33 cellular contexts compared by ENCODE assay signal in the genomic region with DNA sequence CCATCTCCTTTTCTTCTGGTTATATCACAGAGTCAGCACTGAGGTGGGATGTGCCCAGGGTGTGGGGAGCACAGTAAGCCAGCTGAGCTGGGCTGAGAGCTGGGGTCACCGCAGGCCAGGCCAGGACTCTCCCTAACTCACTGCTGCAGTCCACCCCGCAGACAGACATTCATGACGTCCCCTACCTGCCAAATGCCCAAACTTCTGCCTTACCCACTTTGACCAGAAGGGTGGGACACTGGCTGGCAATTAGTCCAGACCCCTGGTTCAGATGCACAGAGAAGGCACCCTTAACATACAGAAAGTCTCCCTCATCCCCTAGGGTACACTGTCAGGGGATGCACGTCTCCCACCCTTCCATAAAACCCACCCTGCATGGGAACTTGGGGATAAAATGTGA. TPM values are rescaled to one million over a fixed set of nuclear protein-coding genes. Genes with fewer than 3 reads are reported as not detected.
DNase-seq lines count a peak whose midpoint lies in the region; ATAC-seq, FAIRE-seq and TF ChIP-seq lines count a peak whose summit lies in the region.
"Had no signal": no experiment of that assay in that cellular context is flagged by ENCODE, and none has a peak within 500 bp of the region (broad histone marks: within the 10 kb centered on the region; RNA-seq: fewer than 3 reads in every experiment).

No MANE protein-coding gene starts in this region.

- intact Hi-C loops in K562 (cut with micrococcal nuclease): no loop called here

- TF ChIP-seq POLR2A in K562 (conservative IDR thresholded peaks at IDR 0.05): no peak

- H3K79me2 ChIP-seq in K562 (ENCODE audit: control insufficient read depth, insufficient read depth, low read length): no peaks in the 10 kb centered on the region

- H3K9me3 ChIP-seq in BE2C (no peaks in the 10 kb centered on the region), K562 (replicated peaks; ENCODE audit: control insufficient read depth, insufficient read depth, low read depth, low read length) (no peaks in the 10 kb centered on the region)
- H3K9me3 ChIP-seq: adrenal gland, HAP-1, heart right ventricle, transverse colon had no signal

- no TSS peak for BruUV-seq in K562 (replicated peaks; lab: Mats Ljungman, UMichigan)

- 0 out of 2 replicates have a peak, but pooled peaks have one; percentile 21 for TF ChIP-seq CTCF in BE2C (IDR thresholded peaks at IDR 0.05; ENCODE audit: low read depth, low read length)
- peak; percentile 11 to 29 (median 19); a peak in 1 of 6 replicates for TF ChIP-seq CTCF in K562 (IDR thresholded peaks at IDR 0.05 in 2 of 3, conservative IDR thresholded peaks at IDR 0.05 in 1 of 3; ENCODE audit: insufficient read depth in 2 of 3, low read depth in 1 of 3, low read length in 3 of 3)

- ATAC-seq in K562 (no peak), HG03175 (IDR thresholded peaks at IDR 0.05; ENCODE audit: unreplicated experiment) (no peak), GM18909 (IDR thresholded peaks at IDR 0.05; ENCODE audit: poor library complexity, unreplicated experiment) (no peak), HG03095 (IDR thresholded peaks at IDR 0.05; ENCODE audit: unreplicated experiment) (no peak), GM18870 (IDR thresholded peaks at IDR 0.05; ENCODE audit: unreplicated experiment) (no peak)
- ATAC-seq: heart right ventricle, left colon, sciatic nerve had no signal

- in situ Hi-C loops in K562 (cut with MboI): no loop called here

- H3K4me3 ChIP-seq in BE2C (ENCODE audit: low read depth, low read length) (no peak overlapping the region), H7 (ENCODE audit: insufficient read depth, low read depth, low read length) (no peak overlapping the region), K562 (no peak overlapping the region)
- H3K4me3 ChIP-seq: adrenal gland, HAP-1, heart right ventricle, transverse colon had no signal

- no peaks in the 10 kb centered on the region for H3K9me1 ChIP-seq in K562 (ENCODE audit: control insufficient read depth, insufficient read depth, low read length)

- no peak overlapping the region for H3K9ac ChIP-seq in K562 (ENCODE audit: insufficient read depth in 1 of 2, low read depth in 2 of 2, low read length in 2 of 2)

- H3K27ac ChIP-seq in K562 (ENCODE audit: extremely low read depth, low read depth, low read length): no peak overlapping the region
- H3K27ac ChIP-seq: adrenal gland, heart right ventricle, transverse colon had no signal

- no peaks in the 10 kb centered on the region for H3K36me3 ChIP-seq in BE2C
- no peaks in the 10 kb centered on the region for H3K36me3 ChIP-seq in H7 (replicated peaks; ENCODE audit: control insufficient read depth, insufficient read depth, low read length)
- H3K36me3 ChIP-seq in K562 (ENCODE audit: control insufficient read depth, insufficient read depth, low read length): no peaks in the 10 kb centered on the region
- H3K36me3 ChIP-seq: adrenal gland, HAP-1, heart right ventricle, transverse colon had no signal

- CTCF ChIA-PET in K562 (lab: Yijun Ruan, JAX; ENCODE audit: low intra/inter-chr PET ratio): no interaction called here

- no peak overlapping the region for H3K4me2 ChIP-seq in K562 (ENCODE audit: insufficient read depth, low read length)

- TF ChIP-seq RAD21 in K562 (CRISPR knock-in tag; conservative IDR thresholded peaks at IDR 0.05 in 1 of 2, IDR thresholded peaks at IDR 0.05 in 1 of 2): no peak

- DNase-seq in BE2C (no peak), H7 (peak; percentile 70), K562 (ENCODE audit: extremely low read depth in 1 of 4, low spot score in 3 of 4) (no peak), iPS-NIHi7 (ENCODE audit: extremely low spot score) (peak; percentile 33)
- DNase-seq: ACHN; activated B cell treated with CpG ODN at 0.5 μM for 24 hours; activated CD4-positive, alpha-beta T cell treated with anti-CD3 and anti-CD28 coated beads, Interleukin-2, amount 50 U/mL, for 4 hours; activated naive CD4-positive, alpha-beta T cell treated with Interleukin-2 at 50 U/mL for 16 hours; DMS79; effector CD8-positive, alpha-beta T cell; GDM1; heart right ventricle; Kasumi-1; left colon; mammary epithelial cell; MV-4-11; NCI-H1694; NCI-H2171; NCI-H510A; SHP77 treated with DMSO at 0.1 percent for 48 hours; stimulated activated CD4-positive, alpha-beta T cell treated with anti-CD3 and anti-CD28 coated beads, Interleukin-12 subunit alpha, Interleukin-12 subunit beta, amount 100 ng/mL, for 4 hours; stimulated activated CD4-positive, alpha-beta T cell treated with anti-CD3 and anti-CD28 coated beads, Interleukin-4, amount 100 ng/mL, for 1 hour; SW 1271; T1000; transverse colon had no signal

- H4K20me1 ChIP-seq in K562 (replicated peaks; ENCODE audit: control insufficient read depth, insufficient read depth, low read length): peaks cover 6% of the 10 kb centered on the region; the same call in 1 of the 2 replicates

- TF ChIP-seq EP300 in K562 (IDR thresholded peaks at IDR 0.05; ENCODE audit: low read length): no peak

- 0% methylated on average over 4 of the region's 4 CpGs for WGBS in K562 (ENCODE audit: insufficient coverage, low coverage, missing lambda C conversion rate)

- H3K27me3 ChIP-seq in BE2C: peaks cover 76% of the 10 kb centered on the region
- peaks cover 72% of the 10 kb centered on the region for H3K27me3 ChIP-seq in H7 (ENCODE audit: control insufficient read depth, insufficient read depth, low read length)
- peaks cover 70 to 71% of the 10 kb centered on the region in 2 experiments for H3K27me3 ChIP-seq in K562 (ENCODE audit: control insufficient read depth in 2 of 2, insufficient read depth in 2 of 2, low read length in 2 of 2)

- POLR2A ChIA-PET in K562 (lab: Yijun Ruan, JAX): no interaction called here

- FAIRE-seq in K562 (lab: Jason Lieb, UNC): no peak

- peaks cover 2% of the 10 kb centered on the region; the same call in 1 of the 2 replicates for H3K4me1 ChIP-seq in BE2C
- H3K4me1 ChIP-seq in K562 (replicated peaks in 1 of 2; ENCODE audit: control insufficient read depth in 2 of 2, insufficient read depth in 2 of 2, low read length in 2 of 2): peaks cover 0 to 30% of the 10 kb centered on the region in 2 experiments; a peak in 2 of 5 replicates
- H3K4me1 ChIP-seq: HAP-1 had no signal

- H2AFZ ChIP-seq in K562 (ENCODE audit: low read depth, low read length): no peak overlapping the region

TF ChIP-seq in K562, 482 proteins besides CTCF, POLR2A, EP300 and RAD21:
- TF ChIP-seq, protein P1, sequence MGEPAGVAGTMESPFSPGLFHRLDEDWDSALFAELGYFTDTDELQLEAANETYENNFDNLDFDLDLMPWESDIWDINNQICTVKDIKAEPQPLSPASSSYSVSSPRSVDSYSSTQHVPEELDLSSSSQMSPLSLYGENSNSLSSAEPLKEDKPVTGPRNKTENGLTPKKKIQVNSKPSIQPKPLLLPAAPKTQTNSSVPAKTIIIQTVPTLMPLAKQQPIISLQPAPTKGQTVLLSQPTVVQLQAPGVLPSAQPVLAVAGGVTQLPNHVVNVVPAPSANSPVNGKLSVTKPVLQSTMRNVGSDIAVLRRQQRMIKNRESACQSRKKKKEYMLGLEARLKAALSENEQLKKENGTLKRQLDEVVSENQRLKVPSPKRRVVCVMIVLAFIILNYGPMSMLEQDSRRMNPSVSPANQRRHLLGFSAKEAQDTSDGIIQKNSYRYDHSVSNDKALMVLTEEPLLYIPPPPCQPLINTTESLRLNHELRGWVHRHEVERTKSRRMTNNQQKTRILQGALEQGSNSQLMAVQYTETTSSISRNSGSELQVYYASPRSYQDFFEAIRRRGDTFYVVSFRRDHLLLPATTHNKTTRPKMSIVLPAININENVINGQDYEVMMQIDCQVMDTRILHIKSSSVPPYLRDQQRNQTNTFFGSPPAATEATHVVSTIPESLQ (CRISPR knock-in tag; IDR thresholded peaks at IDR 0.05): no peak
- TF ChIP-seq ZNF778 (CRISPR knock-in tag; IDR thresholded peaks at IDR 0.05): no peak
- no peak for TF ChIP-seq KAT2B (IDR thresholded peaks at IDR 0.05; ENCODE audit: low read depth, low read length)
- TF ChIP-seq SMAD2 (IDR thresholded peaks at IDR 0.05; ENCODE audit: low read depth, low read length): no peak
- no peak for TF ChIP-seq CBX1 (IDR thresholded peaks at IDR 0.05; ENCODE audit: low read depth)

RNA-seq across cellular contexts. Expression of a gene that starts 2.1 kb away (rescaled TPM):
- 16.4 TPM for polyA plus RNA-seq in BE2C (2012; ENCODE audit: insufficient read depth, insufficient read length, low read depth)
- total RNA-seq in H7 (2014; rRNA removed; shearing (Covaris generic)): not detected in 2 replicates
- total RNA-seq in K562 (2011; cell fraction: chromatin; rRNA removed; ENCODE audit: low replicate concordance): not detected in 2 replicates
- total RNA-seq in K562 (2011; cell fraction: nucleolus; rRNA removed): not detected in 2 replicates
- total RNA-seq in K562 (2011; cell fraction: nucleoplasm; rRNA removed): not detected in 2 replicates
- total RNA-seq in K562 (2014; rRNA removed) (not detected in 2 replicates), K562 (2014; rRNA removed; fragmentation: Illumina TruSeq; extraction: Trizol) (not detected in 2 replicates), K562 (2015; rRNA removed; fragmentation: Illumina TruSeq; extraction: Trizol) (not detected in 2 replicates), K562 (2021) (not detected in 2 replicates)
- polyA plus RNA-seq in K562 (2011; rRNA removed) (not detected in 2 replicates), K562 (2014; fragmentation: Illumina TruSeq; extraction: Trizol) (not detected in 2 replicates), K562 (2014; fragmentation: Nextera tagmentation; extraction: Ambion mirVana) (not detected), K562 (2014; rRNA removed) (not detected in 2 replicates)
- not detected in 2 replicates for polyA plus RNA-seq in K562 (2011; cell fraction: cytosol; rRNA removed)
- not detected in 2 replicates for polyA plus RNA-seq in K562 (2011; cell fraction: nucleus; rRNA removed)
- polyA plus RNA-seq in K562 (2012): 0.17 TPM in 1 of 2 replicates, not detected in the other
- polyA minus RNA-seq in K562 (2011; rRNA and poly(A)+ RNA removed): not detected in 2 replicates
- not detected in 2 replicates for polyA minus RNA-seq in K562 (2011; cell fraction: cytosol; rRNA and poly(A)+ RNA removed)
- not detected in 2 replicates for polyA minus RNA-seq in K562 (2011; cell fraction: nucleus; rRNA and poly(A)+ RNA removed)
- total RNA-seq: activated B cell treated with CpG ODN at 0.5 μM for 24 hours, fibroblast of villous mesenchyme, heart right ventricle, mammary epithelial cell, sciatic nerve had no signal
- polyA plus RNA-seq: heart right ventricle, mammary epithelial cell had no signal

Comparison
In these comparisons a context has a peak if more than half of its experiments do, and no peak if none do; other contexts are left out.
1. DNase-seq: peak in H7 (single experiment) and iPS-NIHi7 (single experiment); none in BE2C (single experiment) and K562 (0 of 4).